ENCODE assay signal across 8 cellular contexts in the genomic region with DNA sequence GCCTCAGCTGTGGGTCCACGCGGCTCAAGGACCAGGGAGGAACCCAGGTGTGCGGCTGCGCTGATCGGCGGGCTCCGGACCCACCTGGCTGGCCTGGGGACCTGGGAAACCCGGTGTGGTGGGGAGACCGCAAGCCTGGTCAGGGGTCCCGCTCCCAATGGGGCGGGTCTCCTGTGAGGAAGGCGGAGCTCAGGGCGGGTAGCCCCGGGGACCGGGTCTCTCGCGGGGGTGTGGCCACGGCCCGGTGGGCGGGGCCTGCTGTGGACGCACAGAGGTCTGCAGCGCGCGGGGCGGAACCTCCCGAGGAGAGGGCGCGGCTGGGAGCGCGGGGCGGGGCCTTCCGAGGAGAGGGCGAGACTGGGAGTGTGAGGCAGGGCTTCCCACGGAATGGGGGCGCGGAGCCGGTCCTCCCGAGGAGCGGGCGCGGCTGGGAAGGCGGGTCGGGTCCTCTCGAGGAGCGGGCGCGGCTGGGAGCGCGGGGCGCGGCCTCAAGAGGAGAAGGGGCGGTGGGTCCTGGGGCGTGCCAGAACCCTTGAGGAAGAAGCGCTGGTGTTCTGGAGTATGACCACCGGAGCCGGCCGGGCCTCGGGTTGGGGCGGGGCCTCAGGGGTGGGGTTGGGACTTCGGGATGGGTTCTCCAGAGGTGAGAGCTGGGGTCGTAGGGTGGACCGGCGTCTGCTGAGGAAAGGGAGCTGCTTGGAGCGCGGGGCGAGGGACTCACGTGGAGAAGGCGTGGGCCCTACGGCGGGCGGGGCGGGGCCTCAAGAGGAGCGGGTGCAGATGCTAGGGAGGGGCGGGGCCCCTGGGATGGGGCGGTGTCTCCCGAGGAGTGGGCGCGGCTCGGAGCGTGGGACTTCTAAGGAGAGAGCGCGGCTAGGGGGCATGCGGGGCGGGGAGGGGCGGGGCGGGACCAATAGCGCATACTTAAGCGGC. TPM values are rescaled to one million over a fixed set of nuclear protein-coding genes. Genes with fewer than 3 reads are reported as not detected.
DNase-seq lines count a peak whose midpoint lies in the region; ATAC-seq lines count a peak whose summit lies in the region.

No MANE protein-coding gene starts in this region.

- H3K14ac ChIP-seq in mesenchymal stem cell (ENCODE audit: low read length in 2 of 2), result no peak overlapping the region

- H3K27ac ChIP-seq in effector memory CD4-positive, alpha-beta T cell (ENCODE audit: insufficient read depth, low read length, poor library complexity, severe bottlenecking), result peak overlapping the region; percentile 25
- H3K27ac ChIP-seq in mesenchymal stem cell (ENCODE audit: low read length, poor library complexity, severe bottlenecking), result no peak overlapping the region

- no peak overlapping the region for H2AK5ac ChIP-seq in mesenchymal stem cell (ENCODE audit: low read length, severe bottlenecking)

- H3K4me2 ChIP-seq in mesenchymal stem cell (ENCODE audit: low read length, poor library complexity, severe bottlenecking), result peak overlapping the region; percentile 98

- H2BK5ac ChIP-seq in mesenchymal stem cell (ENCODE audit: low read depth, low read length, poor library complexity, severe bottlenecking), result no peak overlapping the region

- peak; percentile 65 for ATAC-seq in HG03280 (IDR thresholded peaks at IDR 0.05; ENCODE audit: unreplicated experiment)
- ATAC-seq in GM21717 (IDR thresholded peaks at IDR 0.05; ENCODE audit: unreplicated experiment), result no peak

- no peak overlapping the region for H3K4ac ChIP-seq in mesenchymal stem cell (ENCODE audit: low read depth in 1 of 2, low read length in 2 of 2)

- no peaks in the 10 kb centered on the region for H3K36me3 ChIP-seq in effector memory CD4-positive, alpha-beta T cell (ENCODE audit: control insufficient read depth, insufficient read depth, low read length)
- no peaks in the 10 kb centered on the region for H3K36me3 ChIP-seq in mesenchymal stem cell (ENCODE audit: control insufficient read depth in 1 of 2, insufficient read depth in 2 of 2, low read depth in 1 of 2, low read length in 2 of 2)

- H3K4me3 ChIP-seq in GM08714 (ENCODE audit: low read length) (peak overlapping the region; percentile 66; the same call in 1 of the 2 replicates), mesenchymal stem cell (ENCODE audit: insufficient read depth in 1 of 2, low read depth in 1 of 2, low read length in 2 of 2) (peak overlapping the region; percentile 59 to 68)
- H3K4me3 ChIP-seq in effector memory CD4-positive, alpha-beta T cell (ENCODE audit: insufficient read depth, low read depth, low read length, poor library complexity, severe bottlenecking), result peak overlapping the region; percentile 53

- H3K27me3 ChIP-seq in effector memory CD4-positive, alpha-beta T cell (replicated peaks; ENCODE audit: control insufficient read depth, insufficient read depth, low read length, poor library complexity, severe bottlenecking), result peaks cover 3% of the 10 kb centered on the region
- peaks cover 48 to 69% of the 10 kb centered on the region in 2 experiments for H3K27me3 ChIP-seq in mesenchymal stem cell (ENCODE audit: control insufficient read depth in 1 of 2, insufficient read depth in 1 of 2, low read length in 2 of 2)

- H3K18ac ChIP-seq in mesenchymal stem cell (ENCODE audit: low read depth in 1 of 2, low read length in 2 of 2), result peak overlapping the region in 1 of 2 experiments; percentile 63

- peak overlapping the region; percentile 60 for H2BK15ac ChIP-seq in mesenchymal stem cell (ENCODE audit: low read depth, poor library complexity, severe bottlenecking)

- no peak overlapping the region for H3K9ac ChIP-seq in mesenchymal stem cell (ENCODE audit: low read length)

- DNase-seq in NCI-H82 (lab: John Stamatoyannopoulos, UW) (peak; percentile 94), mesenchymal stem cell (peak; percentile 71)
- peak; percentile 80 to 84 for DNase-seq in activated CD8-positive, alpha-beta memory T cell treated with anti-CD3 and anti-CD28 coated beads for 1 hour (ENCODE audit: extremely low read depth in 1 of 2, low read depth in 1 of 2)
- peak; percentile 86 to 90 (median 86) for DNase-seq in effector memory CD4-positive, alpha-beta T cell
- peak; percentile 77 for DNase-seq in stimulated activated CD8-positive, alpha-beta memory T cell treated with anti-CD3 and anti-CD28 coated beads, Interleukin-12 subunit alpha, Interleukin-12 subunit beta, amount 100 ng/mL, for 24 hours (ENCODE audit: extremely low read depth)

- no peak overlapping the region for H2BK120ac ChIP-seq in mesenchymal stem cell (ENCODE audit: low read depth, low read length)

- 1% methylated on average over 74 of the region's 88 CpGs for WGBS in mesenchymal stem cell

- peak overlapping the region; percentile 95 for H2AFZ ChIP-seq in mesenchymal stem cell (ENCODE audit: low read depth, low read length)

- no peak overlapping the region for H2BK12ac ChIP-seq in mesenchymal stem cell (ENCODE audit: low read length in 2 of 2)

- peaks cover 8% of the 10 kb centered on the region for H3K4me1 ChIP-seq in effector memory CD4-positive, alpha-beta T cell (ENCODE audit: control insufficient read depth, insufficient read depth, low read length, poor library complexity, severe bottlenecking)
- H3K4me1 ChIP-seq in mesenchymal stem cell (ENCODE audit: control insufficient read depth, insufficient read depth, low read depth, low read length), result peaks cover 15% of the 10 kb centered on the region

- no peaks in the 10 kb centered on the region for H3K9me3 ChIP-seq in effector memory CD4-positive, alpha-beta T cell (ENCODE audit: control insufficient read depth, low read length)
- H3K9me3 ChIP-seq in mesenchymal stem cell (ENCODE audit: control insufficient read depth, low read length), result no peaks in the 10 kb centered on the region

- H4K91ac ChIP-seq in mesenchymal stem cell (ENCODE audit: low read length), result no peak overlapping the region

- H4K8ac ChIP-seq in mesenchymal stem cell (ENCODE audit: low read length), result no peak overlapping the region

- no peaks in the 10 kb centered on the region for H3K79me1 ChIP-seq in mesenchymal stem cell (replicated peaks; ENCODE audit: low read length, poor library complexity, severe bottlenecking)

- H3K23ac ChIP-seq in mesenchymal stem cell (ENCODE audit: low read length in 2 of 2), result peak overlapping the region in 1 of 2 experiments; percentile 70

RNA-seq across cellular contexts. Expression of a gene that starts 20.8 kb away (rescaled TPM):
- polyA plus RNA-seq in mesenchymal stem cell (2013, experiment 1 of 2), result 24.5 TPM
- 24.9 TPM for polyA plus RNA-seq in mesenchymal stem cell (2013, experiment 2 of 2)

RNA-seq across cellular contexts. Expression of a gene that starts 31.0 kb away (rescaled TPM):
- 0.79 TPM for polyA plus RNA-seq in mesenchymal stem cell (2013, experiment 1 of 2)
- polyA plus RNA-seq in mesenchymal stem cell (2013, experiment 2 of 2), result 0.93 TPM
